8 cellular contexts compared by ENCODE assay signal in genomic region chr1:35080171-35080854, GRCh38. TPM values are rescaled to one million over a fixed set of nuclear protein-coding genes. Genes with fewer than 3 reads are reported as not detected.
DNase-seq lines count a peak whose midpoint lies in the region; ATAC-seq and TF ChIP-seq lines count a peak whose summit lies in the region.

No MANE protein-coding gene starts in this region.

- peak overlapping the region; percentile 81 for H3K4ac ChIP-seq in trophoblast cell (ENCODE audit: low read depth, low read length)

- TF ChIP-seq CTCF in DOHH2 (IDR thresholded peaks at IDR 0.05; ENCODE audit: low read depth, low read length, poor library complexity, severe bottlenecking) (no peak), Peyer's patch (IDR thresholded peaks at IDR 0.05) (no peak), epithelial cell of proximal tubule (conservative IDR thresholded peaks at IDR 0.05; ENCODE audit: low read depth, low read length) (no peak)

- no peak for TF ChIP-seq POLR2A in Peyer's patch (IDR thresholded peaks at IDR 0.05)

- H3K9me2 ChIP-seq in DOHH2 (replicated peaks; ENCODE audit: control insufficient read depth, low read length) = no peaks in the 10 kb centered on the region

- no peak overlapping the region for H3K9ac ChIP-seq in trophoblast cell (ENCODE audit: low read length)

- H3K79me2 ChIP-seq in DOHH2 (ENCODE audit: control insufficient read depth, low read length) (peaks cover 51% of the 10 kb centered on the region), trophoblast cell (ENCODE audit: control insufficient read depth, insufficient read depth, low read length, poor library complexity) (peaks cover 12% of the 10 kb centered on the region)

- no peak overlapping the region for H3K18ac ChIP-seq in trophoblast cell (ENCODE audit: low read length)

- H2BK120ac ChIP-seq in trophoblast cell (ENCODE audit: insufficient read depth, low read length, poor library complexity) = no peak overlapping the region

- H2AK5ac ChIP-seq in trophoblast cell (ENCODE audit: low read length) = no peak overlapping the region

- H3K4me2 ChIP-seq in DOHH2 (ENCODE audit: low read length) (peak overlapping the region; percentile 64), trophoblast cell (ENCODE audit: low read length) (peak overlapping the region; percentile 54)

- H3K27ac ChIP-seq in DOHH2 (ENCODE audit: low read depth, low read length) (no peak overlapping the region), Peyer's patch (peak overlapping the region in 2 of 4 donors; percentile 82 to 93), trophoblast cell (ENCODE audit: low read depth, low read length) (no peak overlapping the region)

- H3K4me3 ChIP-seq in DOHH2 (ENCODE audit: low read length) = peak overlapping the region; percentile 78
- peak overlapping the region in 3 of 4 donors; percentile 57 to 93 (median 86) for H3K4me3 ChIP-seq in Peyer's patch
- H3K4me3 ChIP-seq in epithelial cell of proximal tubule (ENCODE audit: low read depth, low read length) = peak overlapping the region; percentile 71
- no peak overlapping the region for H3K4me3 ChIP-seq in trophoblast cell (ENCODE audit: low read depth, low read length)

- H3K79me1 ChIP-seq in trophoblast cell (ENCODE audit: low read length) = peaks cover 8% of the 10 kb centered on the region

- no CpG with 5 or more reads among the region's 13 CpGs for WGBS in trophoblast cell (ENCODE audit: extremely low coverage, insufficient coverage, insufficient read length)

- no peaks in the 10 kb centered on the region; the same call in 1 of the 2 replicates for H3F3A ChIP-seq in DOHH2 (ENCODE audit: control insufficient read depth, insufficient read depth)

- H4K20me1 ChIP-seq in DOHH2 (ENCODE audit: control insufficient read depth, insufficient read depth, low read depth, low read length) = no peaks in the 10 kb centered on the region

- no peaks in the 10 kb centered on the region for H3K9me3 ChIP-seq in DOHH2 (ENCODE audit: control insufficient read depth, insufficient read depth, low read length)
- no peaks in the 10 kb centered on the region for H3K9me3 ChIP-seq in Peyer's patch
- no peaks in the 10 kb centered on the region for H3K9me3 ChIP-seq in trophoblast cell (ENCODE audit: insufficient read depth, low read depth, low read length)

- H3K23ac ChIP-seq in trophoblast cell (ENCODE audit: low read length) = no peak overlapping the region

- H3K14ac ChIP-seq in trophoblast cell (ENCODE audit: low read length) = no peak overlapping the region

- H2BK5ac ChIP-seq in trophoblast cell (ENCODE audit: low read depth, low read length, poor library complexity) = no peak overlapping the region

- H3K27me3 ChIP-seq in DOHH2 (ENCODE audit: control insufficient read depth, low read length) = no peaks in the 10 kb centered on the region
- no peaks in the 10 kb centered on the region for H3K27me3 ChIP-seq in Peyer's patch
- H3K27me3 ChIP-seq in trophoblast cell (ENCODE audit: insufficient read depth, low read length) = no peaks in the 10 kb centered on the region

- no peak overlapping the region for H2AFZ ChIP-seq in trophoblast cell (ENCODE audit: insufficient read depth, low read length, poor library complexity)

- no peak for DNase-seq in Peyer's patch
- DNase-seq in epithelial cell of proximal tubule (ENCODE audit: low read depth) = no peak
- no peak for DNase-seq in trophoblast cell
- no peak for DNase-seq in NCI-H1930 (lab: John Stamatoyannopoulos, UW)
- DNase-seq in NCI-H1105 (lab: John Stamatoyannopoulos, UW) = no peak

- peaks cover 3% of the 10 kb centered on the region; the same call in 1 of the 2 replicates for H3K36me3 ChIP-seq in DOHH2 (ENCODE audit: control insufficient read depth, low read length)
- H3K36me3 ChIP-seq in Peyer's patch = no peaks in the 10 kb centered on the region
- H3K36me3 ChIP-seq in trophoblast cell (ENCODE audit: control insufficient read depth in 1 of 2, insufficient read depth in 2 of 2, low read length in 2 of 2) = no peaks in the 10 kb centered on the region

- no peak overlapping the region for H4K91ac ChIP-seq in trophoblast cell (ENCODE audit: low read depth, low read length)

- no peak overlapping the region for H2BK12ac ChIP-seq in trophoblast cell (ENCODE audit: low read length)

- H4K8ac ChIP-seq in trophoblast cell (ENCODE audit: low read depth, low read length) = no peak overlapping the region

- H3K4me1 ChIP-seq in DOHH2 (ENCODE audit: control insufficient read depth, low read length) (peaks cover 16% of the 10 kb centered on the region), Peyer's patch (peaks cover 0 to 9% (median 0%) of the 10 kb centered on the region in 4 donors), trophoblast cell (ENCODE audit: control insufficient read depth in 1 of 2, insufficient read depth in 2 of 2, low read length in 2 of 2) (peaks cover 3 to 4% of the 10 kb centered on the region in 2 experiments)

- H4K12ac ChIP-seq in trophoblast cell (ENCODE audit: low read depth, low read length) = no peak overlapping the region

- ATAC-seq in GM21723 (IDR thresholded peaks at IDR 0.05; ENCODE audit: unreplicated experiment) = no peak
- no peak for ATAC-seq in HG02571 (IDR thresholded peaks at IDR 0.05; ENCODE audit: unreplicated experiment)

RNA-seq across cellular contexts. Expression of gene ZMYM1, which starts 1.1 kb away (rescaled TPM):
- total RNA-seq in Peyer's patch (10 to 100 TPM in 3 of 4 donors, 1 to 10 TPM in 1; 9.6 to 44.6 (median 13.1) TPM), epithelial cell of proximal tubule (12.6 and 12.8 TPM in 2 replicates)
- 9.4 and 10.8 TPM in 2 replicates for polyA plus RNA-seq in trophoblast cell (2013)

RNA-seq across cellular contexts. Expression of gene ZMYM6, which starts 48.6 kb away (rescaled TPM):
- 10 to 100 TPM; 23.1 to 36.9 (median 31.1) TPM for total RNA-seq in Peyer's patch
- 4.6 and 8.0 TPM in 2 replicates for total RNA-seq in epithelial cell of proximal tubule
- 8.8 and 9.9 TPM in 2 replicates for polyA plus RNA-seq in trophoblast cell (2013)
